7 cellular contexts compared by ENCODE assay signal in genomic region chr2:127885341-127885740, GRCh38. TPM values are rescaled to one million over a fixed set of nuclear protein-coding genes. Genes with fewer than 3 reads are reported as not detected.
A peak's percentile ranks its signal among the peaks of the same experiment; 100 is the strongest.
DNase-seq lines count a peak whose midpoint lies in the region; ATAC-seq and TF ChIP-seq lines count a peak whose summit lies in the region.
"Not testable (repeated sequence)": the region's sequence is repeated elsewhere in the genome, so short reads cannot be mapped to it uniquely, and the experiment has no call there.

No MANE protein-coding gene starts in this region.

- not testable (repeated sequence) for H3K9me3 ChIP-seq in iPS-20b (ENCODE audit: insufficient read depth, low read depth, low read length); gastrocnemius medialis

- H3K36me3 ChIP-seq in iPS-20b (ENCODE audit: insufficient read depth, low read depth, low read length): peaks cover 35% of the 10 kb centered on the region
- peaks cover 0 to 19% of the 10 kb centered on the region in 2 donors for H3K36me3 ChIP-seq in gastrocnemius medialis

- TF ChIP-seq CTCF in gastrocnemius medialis (IDR thresholded peaks at IDR 0.05 in 4 of 5, conservative IDR thresholded peaks at IDR 0.05 in 1 of 5): peak in 2 of 5 experiments; percentile 33 to 34

- in situ Hi-C loops in gastrocnemius medialis (cut with MboI; ENCODE audit: low sequenced_read_pairs in 4 of 4): loop anchor here in 3 of 4 donors (10.0 kb wide), 3 partner anchors 139 to 209 kb away; partner anchors contain the start of genes SAP130 (in 2 of the 3) and UGGT1 (in 2 of the 3)

- intact Hi-C loops in gastrocnemius medialis (cut with DNase I; ENCODE audit: low total_unique reads): loop anchor here (10.0 kb wide), 1 partner anchor 429 kb away; the partner anchor contains the start of gene HS6ST1

- H3K36me3 Mint-ChIP-seq in central memory CD8-positive, alpha-beta T cell (ENCODE audit: insufficient read depth): peaks cover 19% of the 10 kb centered on the region

- H3K27me3 Mint-ChIP-seq in central memory CD8-positive, alpha-beta T cell: not testable (repeated sequence)

- not testable (repeated sequence) for H3K27ac ChIP-seq in iPS-20b (ENCODE audit: low read length)
- peak overlapping the region; percentile 89 to 96 (median 92) for H3K27ac ChIP-seq in gastrocnemius medialis

- ATAC-seq in GM19324 (IDR thresholded peaks at IDR 0.05; ENCODE audit: low FRiP score, unreplicated experiment) (peak; percentile 21), HG03025 (IDR thresholded peaks at IDR 0.05; ENCODE audit: low FRiP score, unreplicated experiment) (peak; percentile 35), gastrocnemius medialis (peak; percentile 34)
- ATAC-seq in central memory CD8-positive, alpha-beta T cell (replicated peaks; ENCODE audit: extremely low read depth, poor library complexity, severe bottlenecking): peak; percentile 13

- H3K4me3 ChIP-seq in iPS-20b (ENCODE audit: low read length): peak overlapping the region; percentile 65
- H3K4me3 ChIP-seq in gastrocnemius medialis: peak overlapping the region; percentile 57 to 86 (median 68)

- not testable (repeated sequence) for TF ChIP-seq POLR2A in gastrocnemius medialis (IDR thresholded peaks at IDR 0.05)

- H3K4me1 ChIP-seq in iPS-20b (ENCODE audit: insufficient read depth, low read length) (peaks cover 12% of the 10 kb centered on the region), gastrocnemius medialis (peaks cover 35 to 38% of the 10 kb centered on the region in 2 donors)

- peak overlapping the region; percentile 47; the same call in 1 of the 2 replicates for H3K9ac ChIP-seq in iPS-20b (ENCODE audit: low read depth, low read length)

- H3K27me3 ChIP-seq in iPS-20b (ENCODE audit: insufficient read depth, low read length); gastrocnemius medialis: not testable (repeated sequence)

- peak overlapping the region; percentile 89 for H3K4me3 Mint-ChIP-seq in central memory CD8-positive, alpha-beta T cell

- peak; percentile 37 for DNase-seq in NCI-H748 (lab: John Stamatoyannopoulos, UW; ENCODE audit: unreplicated experiment)
- peak; percentile 20 to 30 for DNase-seq in activated CD4-positive, alpha-beta T cell treated with anti-CD3 and anti-CD28 coated beads, Interleukin-2, amount 50 U/mL, for 4 hours
- peak in 1 of 2 donors; percentile 13 for DNase-seq in central memory CD8-positive, alpha-beta T cell (ENCODE audit: low spot score in 2 of 2)
- DNase-seq in gastrocnemius medialis: peak in 1 of 2 donors; percentile 30

- H3K4me1 Mint-ChIP-seq in central memory CD8-positive, alpha-beta T cell: peaks cover 41% of the 10 kb centered on the region

- peak overlapping the region; percentile 94 for H3K27ac Mint-ChIP-seq in central memory CD8-positive, alpha-beta T cell (ENCODE audit: low read depth)

- H3K9me3 Mint-ChIP-seq in central memory CD8-positive, alpha-beta T cell: not testable (repeated sequence)

RNA-seq across cellular contexts. Expression of gene AMMECR1L, which starts 0.4 kb away (rescaled TPM):
- 10 to 100 TPM in 1 of 4 donors, 1 to 10 TPM in 3; 7.6 to 10.4 (median 9.0) TPM for total RNA-seq in gastrocnemius medialis

RNA-seq across cellular contexts. Expression of gene POLR2D, which starts 27.4 kb away (rescaled TPM):
- 10 to 100 TPM; 19.1 to 26.5 (median 21.0) TPM for total RNA-seq in gastrocnemius medialis
